In the genomic region with DNA sequence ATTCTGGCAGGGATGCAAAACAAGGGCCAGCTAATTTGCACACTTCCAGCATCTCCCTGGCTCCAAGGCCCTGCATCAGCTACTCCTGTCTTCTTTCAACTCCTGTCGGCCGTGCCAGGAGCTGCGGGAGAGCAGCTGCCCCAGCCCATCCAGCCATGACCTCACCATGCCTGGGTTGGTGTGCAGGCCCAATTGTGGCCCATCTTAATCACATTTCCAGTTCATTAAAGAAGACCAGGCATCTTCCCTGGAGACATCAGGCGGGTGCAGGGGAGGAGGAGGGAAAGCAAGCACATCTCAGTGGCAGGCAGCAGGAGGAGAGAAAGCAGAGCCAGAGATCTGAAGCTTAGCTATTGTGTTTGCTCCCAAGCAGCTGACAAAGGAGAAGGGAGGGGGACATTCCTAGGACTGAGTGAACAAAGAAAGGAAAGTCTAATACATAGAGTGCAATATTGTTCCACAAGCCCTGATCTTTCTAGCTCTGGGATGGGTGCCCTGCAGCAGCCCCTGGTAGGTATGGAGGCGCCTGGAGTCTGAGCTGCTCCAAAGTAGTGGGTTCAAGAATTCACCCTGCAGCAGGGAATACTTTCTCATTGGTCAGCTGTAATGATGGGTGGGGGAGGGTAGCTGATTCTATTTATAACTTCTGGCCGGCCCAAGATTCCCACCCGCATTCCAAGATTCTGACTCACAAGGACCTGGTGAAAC, we compare ENCODE assay signal across 9 cellular contexts. TPM values are rescaled to one million over a fixed set of nuclear protein-coding genes. Genes with fewer than 3 reads are reported as not detected.
DNase-seq lines count a peak whose midpoint lies in the region; ATAC-seq and TF ChIP-seq lines count a peak whose summit lies in the region.
"Had no signal": no experiment of that assay in that cellular context is flagged by ENCODE, and none has a peak within 500 bp of the region (broad histone marks: within the 10 kb centered on the region; RNA-seq: fewer than 3 reads in every experiment).

No MANE protein-coding gene starts in this region.

- H3K36me3 Mint-ChIP-seq in Calu3 (ENCODE audit: insufficient read depth, unreplicated experiment): no peaks in the 10 kb centered on the region
- H3K36me3 Mint-ChIP-seq in glutamatergic neuron (ENCODE audit: unreplicated experiment): no peaks in the 10 kb centered on the region

- H3K4me3 Mint-ChIP-seq in Calu3 (ENCODE audit: low read depth, unreplicated experiment): no peak overlapping the region
- no peak overlapping the region for H3K4me3 Mint-ChIP-seq in glutamatergic neuron (ENCODE audit: unreplicated experiment)

- H3K27ac ChIP-seq in SJCRH30 (no peak overlapping the region), tibial nerve (peak overlapping the region in 2 of 4 donors; percentile 71 to 74)

- H3K4me1 Mint-ChIP-seq in Calu3 (ENCODE audit: low read depth, unreplicated experiment) (peaks cover 32% of the 10 kb centered on the region), glutamatergic neuron (ENCODE audit: low read depth, unreplicated experiment) (peaks cover 7% of the 10 kb centered on the region)

- H3K9me3 Mint-ChIP-seq in Calu3 (ENCODE audit: low read depth, unreplicated experiment) (no peaks in the 10 kb centered on the region), glutamatergic neuron (ENCODE audit: unreplicated experiment) (peaks cover 1% of the 10 kb centered on the region)

- H3K27me3 Mint-ChIP-seq in Calu3 (ENCODE audit: unreplicated experiment) (no peaks in the 10 kb centered on the region), glutamatergic neuron (ENCODE audit: unreplicated experiment) (peaks cover 5% of the 10 kb centered on the region)

- WGBS in tibial nerve, 2 donors: 28 to 37% methylated on average over 7 of the region's 7 CpGs

- no TSS peak for BruUV-seq in Calu3 (replicated peaks; lab: Mats Ljungman, UMichigan)

- TF ChIP-seq POLR2A in tibial nerve (IDR thresholded peaks at IDR 0.05): no peak

- H2AFZ ChIP-seq in neuron (ENCODE audit: low read depth, low read length): peak overlapping the region; percentile 50

- H3K36me3 ChIP-seq in SJCRH30: no peaks in the 10 kb centered on the region
- no peaks in the 10 kb centered on the region for H3K36me3 ChIP-seq in neuron (ENCODE audit: insufficient read depth, low read length)
- no peaks in the 10 kb centered on the region for H3K36me3 ChIP-seq in tibial nerve

- H3K27me3 ChIP-seq in SJCRH30 (no peaks in the 10 kb centered on the region), neuron (ENCODE audit: insufficient read depth, low read length) (no peaks in the 10 kb centered on the region), tibial nerve (no peaks in the 10 kb centered on the region)

- ATAC-seq in GM21619 (IDR thresholded peaks at IDR 0.05; ENCODE audit: unreplicated experiment): no peak

- CTCF ChIA-PET in Calu3 (lab: Charles Lee): interaction anchor here (0.9 to 2.6 kb wide), 3 partner anchors 9 to 200 kb away, joined by 3 to 9 read pairs (median 5); no protein-coding TSS in a partner anchor

- peak in 1 of 2 donors; percentile 24 for TF ChIP-seq EP300 in tibial nerve (IDR thresholded peaks at IDR 0.05)

- intact Hi-C loops in Calu3 (cut with micrococcal nuclease; ENCODE audit: unreplicated experiment): no loop called here

- peak; percentile 69 for DNase-seq in Calu3
- DNase-seq in SJCRH30: peak; percentile 24
- DNase-seq in glutamatergic neuron: peak; percentile 56
- DNase-seq in NCI-H1436 (lab: John Stamatoyannopoulos, UW): no peak
- no peak for DNase-seq in NCI-H748 treated with DMSO at 0.1 percent for 48 hours (lab: John Stamatoyannopoulos, UW)
- DNase-seq in tibial nerve (ENCODE audit: low spot score in 2 of 2): no peak
- DNase-seq: Karpas-422 had no signal

- H3K4me3 ChIP-seq in SJCRH30 (no peak overlapping the region), neuron (ENCODE audit: low read length) (peak overlapping the region; percentile 22), tibial nerve (no peak overlapping the region)

- H3K4me1 ChIP-seq in SJCRH30 (peaks cover 6% of the 10 kb centered on the region; the same call in 1 of the 2 replicates), neuron (ENCODE audit: insufficient read depth, low read length) (peaks cover 30% of the 10 kb centered on the region), tibial nerve (peaks cover 0 to 30% (median 11%) of the 10 kb centered on the region in 4 donors)

- H3K9me3 ChIP-seq in SJCRH30 (replicated peaks): no peaks in the 10 kb centered on the region
- H3K9me3 ChIP-seq in neuron (ENCODE audit: low read length): no peaks in the 10 kb centered on the region
- no peaks in the 10 kb centered on the region for H3K9me3 ChIP-seq in tibial nerve

- no peak for TF ChIP-seq CTCF in Calu3 (IDR thresholded peaks at IDR 0.05; ENCODE audit: unreplicated experiment)
- TF ChIP-seq CTCF in glutamatergic neuron (IDR thresholded peaks at IDR 0.05; ENCODE audit: partially characterized antibody, unreplicated experiment): no peak
- no peak for TF ChIP-seq CTCF in tibial nerve (IDR thresholded peaks at IDR 0.05)

- peak overlapping the region; percentile 18 for H3K27ac Mint-ChIP-seq in Calu3 (ENCODE audit: unreplicated experiment)
- H3K27ac Mint-ChIP-seq in glutamatergic neuron (ENCODE audit: unreplicated experiment): peak overlapping the region; percentile 56

RNA-seq across cellular contexts. Expression of a gene that starts 40.1 kb away (rescaled TPM):
- total RNA-seq in Calu3 (2022) (not detected in 2 replicates), glutamatergic neuron (ENCODE audit: unreplicated experiment) (0.37 TPM), tibial nerve (100 to 1,000 TPM in 3 of 4 donors, 10 to 100 TPM in 1; 82.7 to 311 (median 214) TPM)
- total RNA-seq in SJCRH30 (2014; rRNA removed; shearing (Covaris generic)): 0.35 and 0.73 TPM in 2 replicates

Comparison
In these comparisons a context has a peak if more than half of its experiments do, and no peak if none do; other contexts are left out.
1. DNase-seq: peak in Calu3 (single experiment), SJCRH30 (2 of 2) and glutamatergic neuron (single experiment); none in NCI-H1436 (single experiment), NCI-H748 treated with DMSO at 0.1 percent for 48 hours (single experiment) and tibial nerve (0 of 2).
2. RNA of a gene that starts 40.1 kb away (total RNA-seq): 82.7 to 311 TPM in tibial nerve; 0.35 to 0.73 TPM in SJCRH30, 0.37 TPM in glutamatergic neuron (single experiment) and not detected in Calu3; every median in the first group is over 10 times any median in the second.